In the genomic region with DNA sequence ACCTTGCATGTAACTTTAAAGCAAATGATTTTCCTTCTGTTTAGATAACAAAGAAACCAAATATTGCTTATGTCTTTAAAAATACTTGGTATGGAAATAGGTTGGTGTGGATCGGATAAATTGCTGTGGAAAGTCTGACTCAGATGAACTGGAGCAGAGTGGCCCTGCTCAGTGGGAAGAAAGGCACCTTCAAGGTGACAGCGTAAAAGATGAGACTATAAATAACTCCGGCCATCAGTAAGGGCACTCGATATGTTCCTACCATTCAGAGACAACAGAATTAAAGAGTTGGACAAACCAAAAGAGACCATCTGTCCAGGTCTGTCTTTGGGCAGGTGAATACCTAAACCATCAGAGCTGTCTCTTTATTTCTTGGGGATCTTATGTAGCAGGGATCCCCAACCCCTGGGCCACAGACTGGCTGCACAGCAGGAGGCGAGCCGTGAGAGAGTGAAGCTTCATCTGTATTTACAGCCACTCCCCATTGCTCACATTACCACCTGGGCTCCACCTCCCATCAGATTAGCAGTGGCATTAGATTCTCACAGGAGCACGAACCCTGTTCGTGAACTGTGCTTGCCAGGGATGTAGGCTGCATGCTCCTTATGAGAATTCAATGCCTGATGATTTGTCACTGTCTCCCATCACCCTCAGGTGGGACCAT, we compare ENCODE assay signal across 23 cellular contexts.
"Had no signal": no experiment of that assay in that cellular context is flagged by ENCODE, and none has a peak within 500 bp of the region (broad histone marks: within the 10 kb centered on the region; RNA-seq: fewer than 3 reads in every experiment).

No MANE protein-coding gene starts in this region.

- H3K4me3 Mint-ChIP-seq: activated B cell treated with CpG ODN at 0.5 μM for 24 hours; activated naive CD8-positive, alpha-beta T cell; activated T-cell treated with anti-CD3 and anti-CD28 coated beads, Interleukin-2, amount 50 U/mL, for 72 hours; effector memory CD8-positive, alpha-beta T cell; stimulated activated naive B cell treated with anti-CD40 and anti-IgM and Interleukin-4, amounts not matched to agents 10 μg/mL and 1 μg/mL and 100 μg/mL, for 72 hours had no signal

- FAIRE-seq: frontal cortex, TTC549 had no signal

- H3K27ac Mint-ChIP-seq: activated B cell treated with CpG ODN at 0.5 μM for 24 hours; activated naive CD8-positive, alpha-beta T cell; activated T-cell treated with anti-CD3 and anti-CD28 coated beads, Interleukin-2, amount 50 U/mL, for 72 hours; naive B cell; stimulated activated naive B cell treated with anti-CD40 and anti-IgM and Interleukin-4, amounts not matched to agents 10 μg/mL and 1 μg/mL and 100 μg/mL, for 72 hours had no signal

- H3K27me3 ChIP-seq: brain microvascular endothelial cell, heart right ventricle, neutrophil, thyroid gland, uterus had no signal

- H3K4me1 Mint-ChIP-seq: activated B cell treated with CpG ODN at 0.5 μM for 24 hours; naive B cell; stimulated activated naive B cell treated with anti-CD40 and anti-IgM and Interleukin-4, amounts not matched to agents 10 μg/mL and 1 μg/mL and 100 μg/mL, for 72 hours had no signal

- H3K27ac ChIP-seq: brain microvascular endothelial cell, neutrophil, thyroid gland, uterus had no signal

- H3K36me3 Mint-ChIP-seq: activated naive CD8-positive, alpha-beta T cell had no signal

- H3K4me3 ChIP-seq: heart right ventricle, lung, thyroid gland, uterus had no signal

- ATAC-seq: activated T-cell treated with anti-CD3 and anti-CD28 coated beads, Interleukin-2, amount 50 U/mL, for 72 hours; effector memory CD8-positive, alpha-beta T cell; stimulated activated naive B cell treated with anti-CD40 and anti-IgM and Interleukin-4, amounts not matched to agents 10 μg/mL and 1 μg/mL and 100 μg/mL, for 72 hours had no signal

- H3K36me3 ChIP-seq: brain microvascular endothelial cell, heart right ventricle, neutrophil, thyroid gland, uterus had no signal

- DNase-seq: activated B cell treated with CpG ODN at 0.5 μM for 24 hours; activated CD4-positive, alpha-beta T cell treated with anti-CD3 and anti-CD28 coated beads for 48 hours; activated CD8-positive, alpha-beta memory T cell treated with anti-CD3 and anti-CD28 coated beads, Interleukin-2, amount 50 U/mL, for 48 hours; activated gamma-delta T cell treated with Interleukin-2 at 50 U/mL for 16 hours; activated T-cell treated with anti-CD3 and anti-CD28 coated beads, Interleukin-2, amount 50 U/mL, for 72 hours; amygdala; brain microvascular endothelial cell; cerebellar nuclear complex; dermis blood vessel endothelial cell; effector memory CD8-positive, alpha-beta T cell; heart right ventricle; left cardiac atrium; naive B cell; retina; stimulated activated CD4-positive, alpha-beta T cell treated with anti-CD3 and anti-CD28 coated beads, Interleukin-4, amount 100 ng/mL, for 1 hour; stimulated activated naive B cell treated with anti-CD40 and anti-IgM and Interleukin-4, amounts not matched to agents 10 μg/mL and 1 μg/mL and 100 μg/mL, for 72 hours; thyroid gland; uterus had no signal

- H3K9me3 ChIP-seq: heart right ventricle, neutrophil, thyroid gland, uterus had no signal

- H3K27me3 Mint-ChIP-seq: activated naive CD8-positive, alpha-beta T cell had no signal

- H3K9me3 Mint-ChIP-seq: effector memory CD8-positive, alpha-beta T cell had no signal
